9 cellular contexts compared by ENCODE assay signal in the genomic region with DNA sequence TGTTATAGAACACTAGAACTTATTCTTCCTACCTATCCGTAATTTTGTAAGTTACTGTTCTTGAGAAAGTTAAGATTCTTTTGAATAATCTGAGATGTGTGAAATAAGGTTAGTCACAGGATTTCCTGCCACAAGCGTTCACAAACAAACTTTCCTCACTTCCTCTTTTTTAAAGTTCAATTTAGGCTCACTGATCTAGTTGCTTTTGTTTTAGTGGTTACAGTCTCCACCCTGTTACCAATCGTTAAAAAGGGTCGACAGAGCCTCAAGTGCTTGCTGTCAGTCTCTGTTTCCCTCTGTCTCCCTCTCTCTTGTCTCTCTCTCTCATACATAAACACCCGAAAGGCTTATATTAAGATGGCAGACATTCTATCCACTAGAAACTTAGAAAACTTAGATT. TPM values are rescaled to one million over a fixed set of nuclear protein-coding genes. Genes with fewer than 3 reads are reported as not detected.
DNase-seq lines count a peak whose midpoint lies in the region; ATAC-seq and TF ChIP-seq lines count a peak whose summit lies in the region.
"Had no signal": no experiment of that assay in that cellular context is flagged by ENCODE, and none has a peak within 500 bp of the region (broad histone marks: within the 10 kb centered on the region; RNA-seq: fewer than 3 reads in every experiment).

No MANE protein-coding gene starts in this region.

- peak overlapping the region; percentile 93 for H3K27ac Mint-ChIP-seq in T-helper 1 cell treated with Interleukin-12 subunit alpha and Interleukin-12 subunit beta and Interleukin-4 antibody, amounts not matched to agents 30 μg/mL and 1 μg/mL, for 36 hours

- H3K9me3 ChIP-seq in thymus (ENCODE audit: control insufficient read depth) = no peaks in the 10 kb centered on the region

- no peaks in the 10 kb centered on the region for H3K27me3 Mint-ChIP-seq in T-helper 1 cell treated with Interleukin-12 subunit alpha and Interleukin-12 subunit beta and Interleukin-4 antibody, amounts not matched to agents 30 μg/mL and 1 μg/mL, for 36 hours (ENCODE audit: low read depth)

- ATAC-seq in HG03097 (IDR thresholded peaks at IDR 0.05; ENCODE audit: low FRiP score, unreplicated experiment) (peak; percentile 91), foreskin keratinocyte (no peak)

- H3K27me3 ChIP-seq in thymus (ENCODE audit: control insufficient read depth, insufficient read depth) (no peaks in the 10 kb centered on the region), foreskin keratinocyte (no peaks in the 10 kb centered on the region)

- H3K4me1 ChIP-seq in thymus (ENCODE audit: control insufficient read depth, insufficient read depth, low read length) = peaks cover 7% of the 10 kb centered on the region
- H3K4me1 ChIP-seq in foreskin keratinocyte = no peaks in the 10 kb centered on the region

- peaks cover 2% of the 10 kb centered on the region for H3K36me3 Mint-ChIP-seq in T-helper 1 cell treated with Interleukin-12 subunit alpha and Interleukin-12 subunit beta and Interleukin-4 antibody, amounts not matched to agents 30 μg/mL and 1 μg/mL, for 36 hours (ENCODE audit: low read depth)

- no peak overlapping the region for H3K4me3 ChIP-seq in thymus (ENCODE audit: low read length)

- H3K36me3 ChIP-seq in thymus (ENCODE audit: control insufficient read depth, insufficient read depth) = no peaks in the 10 kb centered on the region

- DNase-seq in activated gamma-delta T cell treated with Interleukin-2 at 50 U/mL for 16 hours = peak; percentile 24
- DNase-seq in activated gamma-delta T cell (lab: John Stamatoyannopoulos, UW) = no peak
- DNase-seq in activated effector memory CD4-positive, alpha-beta T cell treated with anti-CD3 and anti-CD28 coated beads, Interleukin-2, amount 50 U/mL, for 16 hours = no peak
- no peak for DNase-seq in foreskin keratinocyte
- no peak for DNase-seq in substantia nigra (lab: John Stamatoyannopoulos, UW)

- no peaks in the 10 kb centered on the region for H3K9me3 Mint-ChIP-seq in T-helper 1 cell treated with Interleukin-12 subunit alpha and Interleukin-12 subunit beta and Interleukin-4 antibody, amounts not matched to agents 30 μg/mL and 1 μg/mL, for 36 hours

- H3K4me1 Mint-ChIP-seq in T-helper 1 cell treated with Interleukin-12 subunit alpha and Interleukin-12 subunit beta and Interleukin-4 antibody, amounts not matched to agents 30 μg/mL and 1 μg/mL, for 36 hours (ENCODE audit: low read depth) = peaks cover 22% of the 10 kb centered on the region

- no peak for TF ChIP-seq CTCF in foreskin keratinocyte (conservative IDR thresholded peaks at IDR 0.05)

- 5% methylated on average over 5 of the region's 5 CpGs for WGBS in thymus

- H3K27ac ChIP-seq in thymus (ENCODE audit: low read depth) (peak overlapping the region; percentile 92), foreskin keratinocyte (no peak overlapping the region), substantia nigra (ENCODE audit: low read depth, low read length, poor library complexity, severe bottlenecking) (no peak overlapping the region)
- H3K27ac ChIP-seq: VCaP had no signal

- peak overlapping the region; percentile 71 for H3K4me3 Mint-ChIP-seq in T-helper 1 cell treated with Interleukin-12 subunit alpha and Interleukin-12 subunit beta and Interleukin-4 antibody, amounts not matched to agents 30 μg/mL and 1 μg/mL, for 36 hours

RNA-seq across cellular contexts. Expression of gene STK26, which starts 35.9 kb away (rescaled TPM):
- polyA plus RNA-seq in thymus = 48.1 TPM
- 37.6 and 38.4 TPM in 2 replicates for total RNA-seq in foreskin keratinocyte
- polyA plus RNA-seq in foreskin keratinocyte = 14.4 and 16.6 TPM in 2 replicates
